Comparison of ENCODE assay signal across 1 cellular context in genomic region chr6:71855406-71855805, GRCh38.
TF ChIP-seq lines count a peak whose summit lies in the region.

No MANE protein-coding gene starts in this region.

TF ChIP-seq in GM23338, 12 proteins besides CTCF, POLR2A, EP300 and RAD21 (continued from another document):
- TF ChIP-seq ZNF462 (CRISPR knock-in tag; IDR thresholded peaks at IDR 0.05) (no peak), EZH2phosphoT487 (IDR thresholded peaks at IDR 0.05; ENCODE audit: unreplicated experiment) (no peak), ETS1 (IDR thresholded peaks at IDR 0.05) (no peak), STAT1 (IDR thresholded peaks at IDR 0.05; ENCODE audit: unreplicated experiment) (no peak)
TF ChIP-seq in GM23338: peak in this region for 0.
